In the genomic region with DNA sequence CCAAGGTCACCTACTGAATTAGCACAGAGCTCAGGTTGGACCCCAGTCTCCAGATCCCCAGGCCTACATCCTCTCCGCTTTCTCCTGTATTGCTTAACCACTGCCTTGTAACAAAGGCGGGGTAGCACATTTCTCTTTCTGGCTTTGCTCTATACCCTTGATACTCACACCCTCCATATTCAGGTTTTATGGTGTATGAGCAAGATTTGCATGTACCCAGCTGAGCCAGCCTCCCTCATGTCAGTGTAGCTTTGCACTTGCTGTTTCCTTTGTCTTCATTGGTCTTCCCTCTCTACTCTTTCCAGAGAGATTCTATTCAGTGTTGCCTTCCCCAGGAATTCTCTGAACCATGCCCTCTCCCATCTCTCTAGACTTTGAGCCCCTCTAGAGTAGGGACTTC, we compare ENCODE assay signal across 17 cellular contexts.
"Had no signal": no experiment of that assay in that cellular context is flagged by ENCODE, and none has a peak within 500 bp of the region (broad histone marks: within the 10 kb centered on the region; RNA-seq: fewer than 3 reads in every experiment).

No MANE protein-coding gene starts in this region.

- DNase-seq: activated CD4-positive, alpha-beta memory T cell treated with anti-CD3 and anti-CD28 coated beads, Interleukin-2, amount 10 ng/mL, durations not matched to agents 7 days and 5 days; activated gamma-delta T cell; activated T-cell treated with anti-CD3 and anti-CD28 coated beads, Interleukin-2, amount 50 U/mL, for 48 hours; amygdala; effector memory CD4-positive, alpha-beta T cell; hippocampal formation; kidney glomerular epithelial cell; pancreas; stimulated activated CD4-positive, alpha-beta T cell treated with anti-CD3 and anti-CD28 coated beads, Interleukin-2, amount 100 ng/mL, for 48 hours; upper lobe of right lung had no signal

- H3K4me1 ChIP-seq: gastroesophageal sphincter, pancreas, upper lobe of right lung had no signal

- H3K27me3 ChIP-seq: gastroesophageal sphincter, pancreas, upper lobe of right lung had no signal

- H3K27ac ChIP-seq: epithelial cell of prostate, gastroesophageal sphincter, pancreas, upper lobe of right lung had no signal

- FAIRE-seq: pancreas, TTC549 had no signal

- H3K36me3 ChIP-seq: gastroesophageal sphincter, pancreas, upper lobe of right lung had no signal

- H3K36me3 Mint-ChIP-seq: brain, mesothelial cell of epicardium had no signal

- H3K27ac Mint-ChIP-seq: activated CD4-positive, alpha-beta memory T cell treated with anti-CD3 and anti-CD28 coated beads, Interleukin-2, amount 10 ng/mL, durations not matched to agents 7 days and 5 days; activated naive CD8-positive, alpha-beta T cell; brain; mesothelial cell of epicardium; stimulated activated naive CD8-positive, alpha-beta T cell treated with anti-CD3 and anti-CD28 coated beads, Interleukin-15, Interleukin-2, amounts not matched to agents 100 ng/mL and 50 ng/mL, for 24 hours had no signal

- H3K4me1 Mint-ChIP-seq: brain, mesothelial cell of epicardium had no signal

- H3K4me3 ChIP-seq: gastroesophageal sphincter, pancreas, upper lobe of right lung had no signal

- H3K27me3 Mint-ChIP-seq: activated CD4-positive, alpha-beta memory T cell treated with anti-CD3 and anti-CD28 coated beads, Interleukin-2, amount 10 ng/mL, durations not matched to agents 7 days and 5 days had no signal

- H3K4me3 Mint-ChIP-seq: activated CD4-positive, alpha-beta memory T cell treated with anti-CD3 and anti-CD28 coated beads, Interleukin-2, amount 10 ng/mL, durations not matched to agents 7 days and 5 days; activated naive CD8-positive, alpha-beta T cell; brain; mesothelial cell of epicardium; stimulated activated naive CD8-positive, alpha-beta T cell treated with anti-CD3 and anti-CD28 coated beads, Interleukin-15, Interleukin-2, amounts not matched to agents 100 ng/mL and 50 ng/mL, for 24 hours had no signal

- ATAC-seq: gastroesophageal sphincter, pancreas, upper lobe of right lung had no signal

- H3K9me3 Mint-ChIP-seq: activated CD4-positive, alpha-beta memory T cell treated with anti-CD3 and anti-CD28 coated beads, Interleukin-2, amount 10 ng/mL, durations not matched to agents 7 days and 5 days; brain; mesothelial cell of epicardium; stimulated activated naive CD8-positive, alpha-beta T cell treated with anti-CD3 and anti-CD28 coated beads, Interleukin-15, Interleukin-2, amounts not matched to agents 100 ng/mL and 50 ng/mL, for 24 hours had no signal

- H3K9me3 ChIP-seq: gastroesophageal sphincter, pancreas, upper lobe of right lung had no signal
